In the genomic region with DNA sequence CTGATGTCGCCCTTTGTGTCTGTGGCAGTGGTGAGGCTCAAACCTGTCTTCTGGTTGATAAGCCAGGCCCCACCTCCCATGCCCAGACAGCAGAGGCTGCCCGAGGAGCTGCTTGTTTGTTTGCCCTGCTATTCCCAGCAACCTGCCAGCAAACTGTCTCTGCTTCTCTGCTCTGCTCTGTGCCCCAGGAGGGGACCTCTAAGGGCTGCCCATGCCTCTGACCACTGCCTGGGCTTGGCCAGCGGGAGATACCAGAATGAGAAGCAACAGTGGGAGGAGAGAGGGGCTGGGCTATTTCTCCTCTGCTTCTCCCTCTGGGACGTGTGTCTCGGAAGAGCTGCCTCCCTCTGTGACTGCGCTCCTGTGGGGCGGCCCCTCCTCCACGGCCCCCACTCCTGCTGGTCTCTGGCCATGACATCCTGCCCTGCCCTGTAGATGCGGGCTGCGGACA, we compare ENCODE assay signal across 12 cellular contexts.
A peak's percentile ranks its signal among the peaks of the same experiment; 100 is the strongest.
DNase-seq lines count a peak whose midpoint lies in the region; ATAC-seq, FAIRE-seq and TF ChIP-seq lines count a peak whose summit lies in the region.
"Had no signal": no experiment of that assay in that cellular context is flagged by ENCODE, and none has a peak within 500 bp of the region (broad histone marks: within the 10 kb centered on the region; RNA-seq: fewer than 3 reads in every experiment).

No MANE protein-coding gene starts in this region.

- no peak for TF ChIP-seq CTCF in choroid plexus epithelial cell (conservative IDR thresholded peaks at IDR 0.05; ENCODE audit: low read depth, low read length)

- H3K27ac ChIP-seq in small intestine (ENCODE audit: low read depth in 1 of 2, low read length in 1 of 2), result no peak overlapping the region
- no peak overlapping the region for H3K27ac ChIP-seq in substantia nigra (ENCODE audit: low read depth, low read length, poor library complexity, severe bottlenecking)
- H3K27ac ChIP-seq: right atrium auricular region had no signal

- H3K4me3 ChIP-seq in choroid plexus epithelial cell (ENCODE audit: low read depth, low read length), result no peak overlapping the region
- no peak overlapping the region for H3K4me3 ChIP-seq in small intestine (ENCODE audit: low read depth in 1 of 2, low read length in 2 of 2)
- H3K4me3 ChIP-seq: adrenal gland, right atrium auricular region, upper lobe of left lung had no signal

- no peak for FAIRE-seq in small intestine (lab: Jason Lieb, UNC)

- POLR2A ChIA-PET in activated CD4-positive, alpha-beta T cell treated with anti-CD3 and anti-CD28 coated beads for 36 hours (lab: Charles Lee), result interaction anchor here (0.6 to 0.7 kb wide), 2 partner anchors 148 to 410 kb away, joined by 3 read pairs; no protein-coding TSS in a partner anchor

- intact Hi-C loops in activated CD4-positive, alpha-beta T cell treated with anti-CD3 and anti-CD28 coated beads for 36 hours (cut with DNase I, micrococcal nuclease), result loop anchor here in 1 of 2 experiments (1.0 kb wide), 2 partner anchors 49 to 91 kb away; no protein-coding TSS in a partner anchor

- peaks cover 29% of the 10 kb centered on the region for H3K4me1 Mint-ChIP-seq in activated CD4-positive, alpha-beta T cell treated with anti-CD3 and anti-CD28 coated beads for 36 hours

- H3K36me3 ChIP-seq in small intestine (ENCODE audit: control insufficient read depth in 2 of 2, insufficient read depth in 2 of 2, low read length in 2 of 2), result no peaks in the 10 kb centered on the region
- H3K36me3 ChIP-seq: adrenal gland, right atrium auricular region, upper lobe of left lung had no signal

- H3K4me1 ChIP-seq in small intestine (ENCODE audit: control insufficient read depth in 2 of 2, insufficient read depth in 1 of 2, low read depth in 1 of 2, low read length in 1 of 2), result no peaks in the 10 kb centered on the region

- H3K9me3 Mint-ChIP-seq in activated CD4-positive, alpha-beta T cell treated with anti-CD3 and anti-CD28 coated beads for 36 hours (ENCODE audit: low read depth), result no peaks in the 10 kb centered on the region

- H3K36me3 Mint-ChIP-seq in activated CD4-positive, alpha-beta T cell treated with anti-CD3 and anti-CD28 coated beads for 36 hours (ENCODE audit: low read depth), result no peaks in the 10 kb centered on the region

- H3K27me3 Mint-ChIP-seq in activated CD4-positive, alpha-beta T cell treated with anti-CD3 and anti-CD28 coated beads for 36 hours, result no peaks in the 10 kb centered on the region

- no peaks in the 10 kb centered on the region for H3K9me3 ChIP-seq in small intestine (ENCODE audit: control insufficient read depth, low read depth)
- H3K9me3 ChIP-seq: adrenal gland, right atrium auricular region, upper lobe of left lung had no signal

- H3K27me3 ChIP-seq in small intestine (ENCODE audit: control insufficient read depth in 2 of 2, insufficient read depth in 2 of 2, low read length in 2 of 2), result no peaks in the 10 kb centered on the region
- H3K27me3 ChIP-seq: adrenal gland, right atrium auricular region, upper lobe of left lung had no signal

- DNase-seq in activated CD4-positive, alpha-beta T cell treated with anti-CD3 and anti-CD28 coated beads for 36 hours, result no peak
- no peak for DNase-seq in activated CD4-positive, alpha-beta T cell treated with anti-CD3 and anti-CD28 coated beads for 48 hours
- peak; percentile 62 for DNase-seq in NCI-H526 treated with DMSO at 0.1 percent for 48 hours (lab: John Stamatoyannopoulos, UW)
- DNase-seq in choroid plexus epithelial cell (ENCODE audit: low read depth), result peak; percentile 35
- DNase-seq in small intestine, result peak; percentile 25
- DNase-seq in foreskin melanocyte, result no peak
- no peak for DNase-seq in substantia nigra (lab: John Stamatoyannopoulos, UW)
- DNase-seq: NCI-H446 treated with DMSO at 0.1 percent for 48 hours had no signal

- no peak for ATAC-seq in activated CD4-positive, alpha-beta T cell treated with anti-CD3 and anti-CD28 coated beads for 36 hours
- ATAC-seq in GM18517 (IDR thresholded peaks at IDR 0.05; ENCODE audit: unreplicated experiment), result no peak

- CTCF ChIA-PET in activated CD4-positive, alpha-beta T cell treated with anti-CD3 and anti-CD28 coated beads for 36 hours (lab: Charles Lee), result no interaction called here

- WGBS in small intestine, 3 donors, result 41 to 74% (median 68%) methylated on average over 9 to 10 of the region's 10 CpGs

- no peak overlapping the region for H3K4me3 Mint-ChIP-seq in activated CD4-positive, alpha-beta T cell treated with anti-CD3 and anti-CD28 coated beads for 36 hours

- H3K27ac Mint-ChIP-seq in activated CD4-positive, alpha-beta T cell treated with anti-CD3 and anti-CD28 coated beads for 36 hours, result peak overlapping the region; percentile 80

Comparison
In these comparisons a context has a peak if more than half of its experiments do, and no peak if none do; other contexts are left out.
1. DNase-seq: peak in NCI-H526 treated with DMSO at 0.1 percent for 48 hours (single experiment), choroid plexus epithelial cell (single experiment) and small intestine (single experiment); none in activated CD4-positive, alpha-beta T cell treated with anti-CD3 and anti-CD28 coated beads for 36 hours (single experiment), activated CD4-positive, alpha-beta T cell treated with anti-CD3 and anti-CD28 coated beads for 48 hours (single experiment), foreskin melanocyte (single experiment) and substantia nigra (0 of 49).